ENCODE assay signal across 8 cellular contexts in genomic region chr6:43516697-43517502, GRCh38. TPM values are rescaled to one million over a fixed set of nuclear protein-coding genes. Genes with fewer than 3 reads are reported as not detected.
DNase-seq lines count a peak whose midpoint lies in the region; ATAC-seq and TF ChIP-seq lines count a peak whose summit lies in the region.

Gene POLR1C (plus strand): TSS chr6:43517089. CDS start chr6:43517110, 21 bp downstream.
Gene YIPF3 (minus strand): TSS chr6:43516926. CDS start chr6:43516807, 119 bp downstream.

- H3K27me3 ChIP-seq in PC-9 (ENCODE audit: insufficient read depth, low read depth) = no peaks in the 10 kb centered on the region
- H3K27me3 ChIP-seq in muscle layer of colon (ENCODE audit: control insufficient read depth in 1 of 2, insufficient read depth in 2 of 2, low read length in 2 of 2) = no peaks in the 10 kb centered on the region

- BruUV-seq in PC-9 (replicated peaks; lab: Mats Ljungman, UMichigan) = TSS peak; percentile 40

- peak within 1 kb of the TSS; percentile 87 for H2AFZ ChIP-seq in PC-9

- peak within 1 kb of the TSS; percentile 84 for H3K4me3 ChIP-seq in PC-9
- peak within 1 kb of the TSS; percentile 97 to 98 for H3K4me3 ChIP-seq in muscle layer of colon (ENCODE audit: low read depth in 1 of 2, low read length in 2 of 2)

- peaks cover 39% of the 10 kb centered on the region for H3F3A ChIP-seq in PC-9 (ENCODE audit: insufficient read depth, low read depth)

- peaks cover 37% of the 10 kb centered on the region for H3K36me3 ChIP-seq in PC-9 (ENCODE audit: low read depth)
- peaks cover 63% of the 10 kb centered on the region for H3K36me3 ChIP-seq in muscle layer of colon (ENCODE audit: insufficient read depth, low read length)

- H3K9me2 ChIP-seq in PC-9 (ENCODE audit: insufficient read depth) = no peaks in the 10 kb centered on the region

- no peak for TF ChIP-seq CTCF in PC-9 (conservative IDR thresholded peaks at IDR 0.05)

- ATAC-seq in GM21717 (IDR thresholded peaks at IDR 0.05; ENCODE audit: unreplicated experiment) (peak; percentile 80), esophagus mucosa (peak; percentile 93)

- in situ Hi-C loops in KBM-7 (cut with MboI; ENCODE audit: low pct_unique_long_range_greater_than_20kb, low sequenced_read_pairs) = no loop called here

- DNase-seq in DMS53 (lab: John Stamatoyannopoulos, UW) = peak; percentile 99
- DNase-seq in KBM-7 = peak; percentile 99
- peak; percentile 92 to 95 for DNase-seq in PC-9
- DNase-seq in activated T-cell treated with anti-CD3 and anti-CD28 coated beads, Interleukin-2, amount 50 U/mL, for 1 hour = peak; percentile 93
- peak; percentile 95 for DNase-seq in stimulated activated CD8-positive, alpha-beta memory T cell treated with anti-CD3 and anti-CD28 coated beads, Interleukin-7, amount 100 ng/mL, for 24 hours (ENCODE audit: low read depth)

- H3K27ac ChIP-seq in PC-9 = peak within 1 kb of the TSS; percentile 34
- peak within 1 kb of the TSS; percentile 95 for H3K27ac ChIP-seq in muscle layer of colon (ENCODE audit: low read depth, low read length)

- POLR2A ChIA-PET in PC-9 (lab: Charles Lee; ENCODE audit: unreplicated experiment) = no interaction called here

- H3K4me2 ChIP-seq in PC-9 = peak within 1 kb of the TSS; percentile 98

- peak within 1 kb of the TSS; percentile 98 for H3K9ac ChIP-seq in muscle layer of colon (ENCODE audit: low read length)

- H3K4me1 ChIP-seq in PC-9 (replicated peaks; ENCODE audit: insufficient read depth) = peaks cover 21% of the 10 kb centered on the region
- peaks cover 33% of the 10 kb centered on the region for H3K4me1 ChIP-seq in muscle layer of colon (ENCODE audit: insufficient read depth, low read length)

- CTCF ChIA-PET in PC-9 (lab: Charles Lee) = no interaction called here

- H3K9me3 ChIP-seq in PC-9 (ENCODE audit: insufficient read depth, low read depth) (no peaks in the 10 kb centered on the region), muscle layer of colon (ENCODE audit: low read length) (no peaks in the 10 kb centered on the region)

- peaks cover 55% of the 10 kb centered on the region for H3K79me2 ChIP-seq in PC-9 (ENCODE audit: low read depth)

- peaks cover 27% of the 10 kb centered on the region for H4K20me1 ChIP-seq in PC-9 (ENCODE audit: insufficient read depth)

- intact Hi-C loops in PC-9 (cut with micrococcal nuclease; ENCODE audit: unreplicated experiment) = no loop called here

RNA-seq across cellular contexts. Expression of gene POLR1C, which starts in this region (rescaled TPM):
- total RNA-seq in PC-9 (2021) = 41.4 and 42.2 TPM in 2 replicates
- 33.0 TPM for total RNA-seq in esophagus mucosa

RNA-seq across cellular contexts. Expression of gene YIPF3, which starts in this region (rescaled TPM):
- total RNA-seq in PC-9 (2021) (91.3 and 98.4 TPM in 2 replicates), esophagus mucosa (41.8 TPM)

Comparison
In these comparisons a context has a peak if more than half of its experiments do, and no peak if none do; other contexts are left out.
1. Peak in every context shown above with its lines: DNase-seq, ATAC-seq, H3K4me3 ChIP-seq and H3K27ac ChIP-seq.